ENCODE assay signal across 3 cellular contexts in genomic region chr7:111895049-111895448, GRCh38.
A peak's percentile ranks its signal among the peaks of the same experiment; 100 is the strongest.
TF ChIP-seq lines count a peak whose summit lies in the region.

No MANE protein-coding gene starts in this region.

TF ChIP-seq in A549, 52 proteins besides CTCF, POLR2A, EP300 and RAD21:
- TF ChIP-seq CHD2 (IDR thresholded peaks at IDR 0.05; ENCODE audit: low read length, partially characterized antibody) (no peak), ELK1 (IDR thresholded peaks at IDR 0.05; ENCODE audit: low read depth, low read length) (no peak), REST (IDR thresholded peaks at IDR 0.05) (no peak), MAFK (IDR thresholded peaks at IDR 0.05; ENCODE audit: partially characterized antibody) (peak; percentile 76), ESRRA (IDR thresholded peaks at IDR 0.05; ENCODE audit: borderline replicate concordance, low read length) (no peak)

TF ChIP-seq in IMR-90, 13 proteins besides CTCF, POLR2A, EP300 and RAD21:
- TF ChIP-seq RFX5 (IDR thresholded peaks at IDR 0.05; ENCODE audit: low read depth, low read length) (no peak), MAFK (IDR thresholded peaks at IDR 0.05; ENCODE audit: low read depth, low read length) (peak; percentile 79)

TF ChIP-seq in H1, 55 proteins besides CTCF, POLR2A, EP300 and RAD21:
- TF ChIP-seq MAFK (IDR thresholded peaks at IDR 0.05; ENCODE audit: low read depth, low read length), result 0 out of 2 replicates have a peak, but pooled peaks have one; percentile 8
- no peak for TF ChIP-seq CBX8 (IDR thresholded peaks at IDR 0.05; ENCODE audit: borderline replicate concordance, low read depth, low read length)
TF ChIP-seq in H1: peak in this region for 1.
